5 cellular contexts compared by ENCODE assay signal in the genomic region with DNA sequence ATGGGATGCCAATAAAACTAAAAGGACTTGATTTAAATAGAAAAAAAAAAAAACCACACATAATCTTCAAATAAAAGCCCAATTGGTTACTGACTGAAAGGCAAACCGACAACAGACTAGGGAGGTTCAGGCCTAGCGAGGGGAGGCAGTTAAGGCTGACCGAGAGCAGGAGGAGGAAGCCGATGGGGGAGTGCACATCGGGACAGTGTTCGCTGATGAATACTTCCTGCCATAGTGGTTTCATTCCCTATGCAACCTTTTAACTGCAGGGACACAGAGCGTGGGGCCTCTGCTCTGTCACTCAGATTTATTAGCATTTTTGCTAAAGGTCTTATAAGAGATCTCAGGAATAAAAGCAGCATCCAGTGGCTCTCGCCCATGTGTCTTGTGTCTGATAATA.
DNase-seq lines count a peak whose midpoint lies in the region; ATAC-seq, FAIRE-seq and TF ChIP-seq lines count a peak whose summit lies in the region.
"Not testable (repeated sequence)": the region's sequence is repeated elsewhere in the genome, so short reads cannot be mapped to it uniquely, and the experiment has no call there.

No MANE protein-coding gene starts in this region.

- H3K27ac ChIP-seq in BLaER1, result peak overlapping the region; percentile 63
- not testable (repeated sequence) for H3K27ac ChIP-seq in OCI-LY3 (ENCODE audit: low read length)

- not testable (repeated sequence) for H3K9me3 ChIP-seq in BLaER1; OCI-LY3 (ENCODE audit: insufficient read depth, low read length)

- not testable (repeated sequence) for TF ChIP-seq POLR2A in GM12892 (IDR thresholded peaks at IDR 0.05; ENCODE audit: low read depth, low read length)

- not testable (repeated sequence) for TF ChIP-seq CTCF in OCI-LY3 (IDR thresholded peaks at IDR 0.05; ENCODE audit: low read depth, low read length); nephron progenitor cell (IDR thresholded peaks at IDR 0.05)

- not testable (repeated sequence) for H3K36me3 Mint-ChIP-seq in nephron progenitor cell (ENCODE audit: low read depth)

- H3K9ac ChIP-seq in BLaER1, result not testable (repeated sequence)
- H3K9ac ChIP-seq in OCI-LY3 (ENCODE audit: low read length), result peak overlapping the region; percentile 20; the same call in 1 of the 2 replicates

- peak overlapping the region; percentile 59 for H3K27ac Mint-ChIP-seq in nephron progenitor cell

- H3K4me1 Mint-ChIP-seq in nephron progenitor cell, result not testable (repeated sequence)

- H3K36me3 ChIP-seq in BLaER1; OCI-LY3 (replicated peaks; ENCODE audit: low read depth, low read length): not testable (repeated sequence)

- H3K4me1 ChIP-seq in BLaER1, result peaks cover 26% of the 10 kb centered on the region
- H3K4me1 ChIP-seq in OCI-LY3 (ENCODE audit: low read length), result peaks cover 17% of the 10 kb centered on the region

- not testable (repeated sequence) for H2AFZ ChIP-seq in OCI-LY3 (ENCODE audit: low read depth, low read length)

- H3K27me3 ChIP-seq in BLaER1; OCI-LY3 (ENCODE audit: low read depth, low read length): not testable (repeated sequence)

- peak; percentile 66 for FAIRE-seq in GM12892 (lab: Jason Lieb, UNC)

- H3K4me2 ChIP-seq in BLaER1 (peak overlapping the region; percentile 66), OCI-LY3 (ENCODE audit: low read length) (peak overlapping the region; percentile 47)

- H3K27me3 Mint-ChIP-seq in nephron progenitor cell (ENCODE audit: low read depth, poor library complexity), result not testable (repeated sequence)

- H3K79me2 ChIP-seq in OCI-LY3 (ENCODE audit: low read length), result not testable (repeated sequence)

- not testable (repeated sequence) for DNase-seq in GM12892 (ENCODE audit: insufficient read length); nephron progenitor cell

- not testable (repeated sequence) for H3K4me3 ChIP-seq in BLaER1; OCI-LY3 (ENCODE audit: low read length)

- not testable (repeated sequence) for H4K20me1 ChIP-seq in BLaER1; OCI-LY3 (ENCODE audit: insufficient read depth, low read length)

- H3K4me3 Mint-ChIP-seq in nephron progenitor cell, result not testable (repeated sequence)

- not testable (repeated sequence) for H3K9me3 Mint-ChIP-seq in nephron progenitor cell

- ATAC-seq in GM18909 (IDR thresholded peaks at IDR 0.05; ENCODE audit: poor library complexity, unreplicated experiment), result peak; percentile 65
